In genomic region chr6:166902211-166902755, GRCh38 we compare ENCODE assay signal across 23 cellular contexts.
"Had no signal": no experiment of that assay in that cellular context is flagged by ENCODE, and none has a peak within 500 bp of the region (broad histone marks: within the 10 kb centered on the region; RNA-seq: fewer than 3 reads in every experiment).

No MANE protein-coding gene starts in this region.

- H3K9me3 Mint-ChIP-seq: T-cell had no signal

- H3K27ac Mint-ChIP-seq: activated CD4-positive, alpha-beta T cell treated with anti-CD3 and anti-CD28 coated beads for 36 hours; activated naive CD4-positive, alpha-beta T cell treated with anti-CD3 and anti-CD28 coated beads for 36 hours; activated naive CD8-positive, alpha-beta T cell; activated T-helper 17 cell treated with anti-CD3 and anti-CD28 coated beads, Interleukin-2, amount 50 U/mL, for 72 hours; T-cell had no signal

- DNase-seq: activated CD4-positive, alpha-beta T cell treated with anti-CD3 and anti-CD28 coated beads for 36 hours; activated CD8-positive, alpha-beta memory T cell treated with anti-CD3 and anti-CD28 coated beads for 24 hours; activated gamma-delta T cell; activated naive CD4-positive, alpha-beta T cell treated with anti-CD3 and anti-CD28 coated beads for 36 hours; activated T-cell treated with anti-CD3 and anti-CD28 coated beads, Interleukin-2, amount 50 U/mL, for 48 hours; amygdala; NCI-H1092; NCI-H1417; NCI-H2029; NCI-H2107; NCI-H2171 treated with DMSO at 0.1 percent for 48 hours; NCI-H345; NCI-H510A; NCI-H82; RPMI8226; T-cell had no signal

- H3K4me3 ChIP-seq: SK-N-MC had no signal

- H3K36me3 Mint-ChIP-seq: brain had no signal

- H3K27me3 Mint-ChIP-seq: activated CD4-positive, alpha-beta T cell treated with anti-CD3 and anti-CD28 coated beads for 36 hours; activated naive CD8-positive, alpha-beta T cell; activated T-helper 17 cell treated with anti-CD3 and anti-CD28 coated beads, Interleukin-2, amount 50 U/mL, for 72 hours; central memory CD8-positive, alpha-beta T cell; T-cell had no signal

- H3K27ac ChIP-seq: SK-N-MC, VCaP had no signal

- H3K4me3 Mint-ChIP-seq: activated CD4-positive, alpha-beta T cell treated with anti-CD3 and anti-CD28 coated beads for 36 hours; activated naive CD4-positive, alpha-beta T cell treated with anti-CD3 and anti-CD28 coated beads for 36 hours; activated naive CD8-positive, alpha-beta T cell; activated T-helper 17 cell treated with anti-CD3 and anti-CD28 coated beads, Interleukin-2, amount 50 U/mL, for 72 hours; brain; central memory CD8-positive, alpha-beta T cell; T-cell had no signal

- ATAC-seq: activated CD4-positive, alpha-beta T cell treated with anti-CD3 and anti-CD28 coated beads for 36 hours; activated T-helper 17 cell treated with anti-CD3 and anti-CD28 coated beads, Interleukin-2, amount 50 U/mL, for 72 hours; Right ventricle myocardium inferior; T-cell had no signal
